22 cellular contexts compared by ENCODE assay signal in the genomic region with DNA sequence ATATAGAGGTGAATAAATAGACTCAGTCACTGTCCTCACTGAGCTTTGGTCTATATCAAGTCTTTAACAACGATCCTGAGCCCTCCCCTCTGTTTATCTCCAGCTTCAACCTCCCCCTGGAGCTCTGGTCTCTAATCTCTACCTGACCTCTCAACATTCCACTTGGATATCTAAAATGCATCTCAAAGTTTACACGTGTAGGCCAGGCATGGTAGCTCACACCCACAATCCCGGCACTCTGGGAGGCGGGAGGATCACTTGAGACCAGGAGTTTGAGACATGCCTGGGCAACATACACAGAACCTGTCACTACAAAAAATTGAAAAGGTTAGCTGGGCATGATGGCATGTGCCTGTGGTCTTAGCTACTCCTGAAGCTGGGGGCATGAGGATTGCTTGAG. TPM values are rescaled to one million over a fixed set of nuclear protein-coding genes. Genes with fewer than 3 reads are reported as not detected.
DNase-seq lines count a peak whose midpoint lies in the region; ATAC-seq and TF ChIP-seq lines count a peak whose summit lies in the region.
"Had no signal": no experiment of that assay in that cellular context is flagged by ENCODE, and none has a peak within 500 bp of the region (broad histone marks: within the 10 kb centered on the region; RNA-seq: fewer than 3 reads in every experiment).

No MANE protein-coding gene starts in this region.

- H3K4me3 Mint-ChIP-seq in brain = no peak overlapping the region
- H3K4me3 Mint-ChIP-seq: activated naive CD8-positive, alpha-beta T cell; activated T-helper 17 cell treated with anti-CD3 and anti-CD28 coated beads, Interleukin-2, amount 50 U/mL, for 72 hours; CD14-positive monocyte; neural progenitor cell; WTC11 had no signal

- intact Hi-C loops in OCI-LY7 (cut with micrococcal nuclease; ENCODE audit: unreplicated experiment) = loop anchor here (5.0 to 10.0 kb wide), 2 partner anchors 686 to 974 kb away; partner anchors contain the start of gene SLC35D1

- H3K4me3 ChIP-seq in HEK293 (ENCODE audit: low read depth, low read length) (no peak overlapping the region), hepatocyte (no peak overlapping the region), thoracic aorta (no peak overlapping the region), OCI-LY7 (ENCODE audit: low read depth, low read length, poor library complexity, severe bottlenecking) (no peak overlapping the region)
- H3K4me3 ChIP-seq: lung, MG63, neural progenitor cell had no signal

- peak overlapping the region in 3 of 5 experiments; percentile 30 to 60 (median 60) for H3K27ac Mint-ChIP-seq in brain
- H3K27ac Mint-ChIP-seq: activated naive CD8-positive, alpha-beta T cell; activated T-helper 17 cell treated with anti-CD3 and anti-CD28 coated beads, Interleukin-2, amount 50 U/mL, for 72 hours; neural progenitor cell; WTC11 had no signal

- WGBS in hepatocyte (ENCODE audit: low lambda C conversion rate, missing lambda C conversion rate) = 32% methylated on average over 4 of the region's 4 CpGs

- no peak for DNase-seq in hepatocyte (ENCODE audit: low spot score)
- DNase-seq in thoracic aorta (ENCODE audit: low spot score) = no peak
- no peak for DNase-seq in T-helper 1 cell
- no peak for DNase-seq in OCI-LY7 (ENCODE audit: low spot score)
- DNase-seq: activated CD4-positive, alpha-beta T cell treated with anti-CD3 and anti-CD28 coated beads, Interleukin-2, amount 50 U/mL, for 1 hour; effector CD4-positive, alpha-beta T cell; EL; MG63; NCI-H1417 treated with DMSO at 0.1 percent for 48 hours; NCI-H446 treated with DMSO at 0.1 percent for 48 hours; SHP77; stimulated activated CD8-positive, alpha-beta memory T cell treated with anti-CD3 and anti-CD28 coated beads, Interleukin-4, amount 100 ng/mL, for 48 hours; SW 1271 had no signal

- H3K4me2 ChIP-seq in hepatocyte = no peak overlapping the region
- H3K4me2 ChIP-seq in OCI-LY7 (ENCODE audit: low read length) = no peak overlapping the region
- H3K4me2 ChIP-seq: neural progenitor cell had no signal

- H3K9me3 ChIP-seq in HEK293 (ENCODE audit: control insufficient read depth, insufficient read depth, low read depth, low read length) = no peaks in the 10 kb centered on the region
- H3K9me3 ChIP-seq in hepatocyte (ENCODE audit: low read depth) = no peaks in the 10 kb centered on the region
- no peaks in the 10 kb centered on the region for H3K9me3 ChIP-seq in thoracic aorta
- no peaks in the 10 kb centered on the region for H3K9me3 ChIP-seq in OCI-LY7 (ENCODE audit: low read length)
- H3K9me3 ChIP-seq: MG63 had no signal

- CTCF ChIA-PET in HEK293 (lab: Yijun Ruan, JAX) = interaction anchor here (0.7 to 1.4 kb wide), 2 partner anchors 38 to 177 kb away, joined by 3 to 5 read pairs; no protein-coding TSS in a partner anchor
- CTCF ChIA-PET in OCI-LY7 (lab: Charles Lee; ENCODE audit: unreplicated experiment) = interaction anchor here (1.1 to 1.8 kb wide), 2 partner anchors 22 to 169 kb away, joined by 3 to 7 read pairs; no protein-coding TSS in a partner anchor

- ATAC-seq in thoracic aorta (ENCODE audit: insufficient number of reproducible peaks, low FRiP score, low read depth) (no peak), GM19452 (IDR thresholded peaks at IDR 0.05; ENCODE audit: unreplicated experiment) (no peak)
- ATAC-seq: activated T-helper 17 cell treated with anti-CD3 and anti-CD28 coated beads, Interleukin-2, amount 50 U/mL, for 72 hours; WTC11 had no signal

- H3K27me3 ChIP-seq in hepatocyte (no peaks in the 10 kb centered on the region), thoracic aorta (replicated peaks; ENCODE audit: insufficient read depth) (no peaks in the 10 kb centered on the region)
- H3K27me3 ChIP-seq: MG63, neural progenitor cell had no signal

- no peak for TF ChIP-seq CTCF in HEK293 (tag by site-specific recombination; IDR thresholded peaks at IDR 0.05)
- TF ChIP-seq CTCF in brain (conservative IDR thresholded peaks at IDR 0.05) = no peak
- TF ChIP-seq CTCF in hepatocyte (IDR thresholded peaks at IDR 0.05; ENCODE audit: poor library complexity) = no peak
- TF ChIP-seq CTCF in thoracic aorta (IDR thresholded peaks at IDR 0.05) = no peak
- no peak for TF ChIP-seq CTCF in OCI-LY7 (conservative IDR thresholded peaks at IDR 0.05; ENCODE audit: low read length)

- H4K20me1 ChIP-seq in hepatocyte (ENCODE audit: insufficient read depth, poor library complexity, severe bottlenecking) (no peaks in the 10 kb centered on the region), OCI-LY7 (ENCODE audit: insufficient read depth, low read length) (no peaks in the 10 kb centered on the region)

- no peaks in the 10 kb centered on the region for H3K27me3 Mint-ChIP-seq in brain

- H3K27ac ChIP-seq in HEK293 (ENCODE audit: extremely low read depth, low read depth, low read length) = no peak overlapping the region
- H3K27ac ChIP-seq in hepatocyte = peak overlapping the region; percentile 32
- peak overlapping the region; percentile 95 to 97 for H3K27ac ChIP-seq in thoracic aorta
- no peak overlapping the region for H3K27ac ChIP-seq in OCI-LY7 (ENCODE audit: low read depth, low read length, poor library complexity, severe bottlenecking)
- H3K27ac ChIP-seq: neural progenitor cell had no signal

- H3K9me2 ChIP-seq in hepatocyte (replicated peaks; ENCODE audit: insufficient read depth) = no peaks in the 10 kb centered on the region
- no peaks in the 10 kb centered on the region for H3K9me2 ChIP-seq in OCI-LY7 (ENCODE audit: insufficient read depth, low read length)

- H3K36me3 ChIP-seq in HEK293 (ENCODE audit: control insufficient read depth in 2 of 2, insufficient read depth in 1 of 2, low read length in 2 of 2) (no peaks in the 10 kb centered on the region), hepatocyte (replicated peaks; ENCODE audit: insufficient read depth, low read depth) (no peaks in the 10 kb centered on the region), thoracic aorta (no peaks in the 10 kb centered on the region), OCI-LY7 (ENCODE audit: insufficient read depth, low read length) (no peaks in the 10 kb centered on the region)
- H3K36me3 ChIP-seq: neural progenitor cell had no signal

- BruUV-seq in OCI-LY7 (replicated peaks; lab: Mats Ljungman, UMichigan) = no TSS peak

- peaks cover 29% of the 10 kb centered on the region for H3K79me2 ChIP-seq in hepatocyte
- H3K79me2 ChIP-seq in OCI-LY7 (ENCODE audit: insufficient read depth, low read depth, low read length) = peaks cover 11% of the 10 kb centered on the region; the same call in 1 of the 2 replicates

- H3K36me3 Mint-ChIP-seq in brain = no peaks in the 10 kb centered on the region
- H3K36me3 Mint-ChIP-seq: CD14-positive monocyte, neural progenitor cell, WTC11 had no signal

- H2AFZ ChIP-seq in hepatocyte = no peak overlapping the region
- H2AFZ ChIP-seq in OCI-LY7 (ENCODE audit: low read length) = no peak overlapping the region
- H2AFZ ChIP-seq: neural progenitor cell had no signal

- no peaks in the 10 kb centered on the region for H3K9me3 Mint-ChIP-seq in brain
- H3K9me3 Mint-ChIP-seq: activated T-helper 17 cell treated with anti-CD3 and anti-CD28 coated beads, Interleukin-2, amount 50 U/mL, for 72 hours; CD14-positive monocyte; neural progenitor cell; WTC11 had no signal

- H3K4me1 ChIP-seq in HEK293 (ENCODE audit: control insufficient read depth, insufficient read depth, low read length) (peaks cover 5% of the 10 kb centered on the region; the same call in 1 of the 2 replicates), hepatocyte (ENCODE audit: insufficient read depth) (peaks cover 5% of the 10 kb centered on the region), thoracic aorta (ENCODE audit: control insufficient read depth in 1 of 2, low read depth in 2 of 2) (peaks cover 65 to 100% of the 10 kb centered on the region in 2 donors), OCI-LY7 (ENCODE audit: insufficient read depth, low read length, poor library complexity, severe bottlenecking) (peaks cover 84% of the 10 kb centered on the region)

- POLR2A ChIA-PET in HEK293 (lab: Yijun Ruan, JAX) (interaction anchor here (1.1 kb wide), 1 partner anchor 43 kb away, joined by 5 read pairs; no protein-coding TSS in a partner anchor), OCI-LY7 (lab: Charles Lee) (interaction anchor here (1.7 to 11.8 kb wide), 8 partner anchors 8 to 62 kb away, joined by 3 to 123 read pairs (median 18); partner anchors contain the start of gene GADD45A)

- H3K4me1 Mint-ChIP-seq in brain = peaks cover 61% of the 10 kb centered on the region

TF ChIP-seq in HEK293, 187 proteins besides CTCF, POLR2A, EP300 and RAD21:
- TF ChIP-seq ZFHX2 (tag by site-specific recombination; conservative IDR thresholded peaks at IDR 0.05) (0 out of 2 replicates have a peak, but pooled peaks have one; percentile 28), EGR2 (tag by site-specific recombination; IDR thresholded peaks at IDR 0.05; ENCODE audit: low read depth) (0 out of 2 replicates have a peak, but pooled peaks have one; percentile 10), ZNF544 (tag by site-specific recombination; IDR thresholded peaks at IDR 0.05) (no peak)

RNA-seq across cellular contexts. Expression of gene GADD45A, which starts 53.4 kb away (rescaled TPM):
- polyA plus RNA-seq in brain (ENCODE audit: insufficient read depth, low read depth, low replicate concordance) (33.2 TPM), hepatocyte (175 and 178 TPM in 2 replicates)
- total RNA-seq in hepatocyte (90.5 and 93.1 TPM in 2 replicates), thoracic aorta (100 to 1,000 TPM; 227 to 262 TPM), OCI-LY7 (2022) (48.6 and 54.9 TPM in 2 replicates)
- total RNA-seq in OCI-LY7 (2014; rRNA removed; shearing (Covaris generic)) = 46.8 and 60.7 TPM in 2 replicates

Comparison
In these comparisons a context has a peak if more than half of its experiments do, and no peak if none do; other contexts are left out.
1. H3K27ac ChIP-seq: peak in hepatocyte (single experiment) and thoracic aorta (2 of 2); none in HEK293 (single experiment) and OCI-LY7 (single experiment).